ENCODE assay signal across 20 cellular contexts in the genomic region with DNA sequence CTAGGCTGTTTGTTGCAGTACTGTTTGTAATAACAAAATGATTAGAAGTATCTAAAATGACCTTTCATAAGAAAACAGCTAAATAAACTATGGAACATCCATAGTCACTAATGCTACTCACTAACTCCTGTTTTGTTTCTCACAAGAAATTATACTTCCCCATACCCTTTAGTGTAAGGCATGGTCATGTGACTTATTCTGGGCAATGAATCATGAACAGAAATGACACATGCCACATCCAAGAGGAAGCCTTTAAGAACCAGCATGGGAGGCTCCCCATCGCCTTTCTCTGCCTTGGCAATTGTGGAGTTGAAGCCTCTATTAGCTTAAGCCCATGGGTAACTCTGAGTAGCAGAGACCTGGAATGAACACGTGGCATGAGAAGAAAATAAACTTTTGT. TPM values are rescaled to one million over a fixed set of nuclear protein-coding genes. Genes with fewer than 3 reads are reported as not detected.
"Had no signal": no experiment of that assay in that cellular context is flagged by ENCODE, and none has a peak within 500 bp of the region (broad histone marks: within the 10 kb centered on the region; RNA-seq: fewer than 3 reads in every experiment).

No MANE protein-coding gene starts in this region.

- FAIRE-seq: endothelial cell of umbilical vein, islet of Langerhans, TTC549 had no signal

- H3K9me3 Mint-ChIP-seq: activated CD4-positive, alpha-beta memory T cell treated with anti-CD3 and anti-CD28 coated beads for 36 hours; activated T-helper 1 cell treated with anti-CD3 and anti-CD28 coated beads, Interleukin-12 subunit alpha, Interleukin-12 subunit beta, Interleukin-2, Interleukin-4 antibody, amounts not matched to agents 30 ng/mL and 10 ng/mL and 1 ng/mL, durations not matched to agents 14 hours and 24 hours and 36 hours; natural killer cell; stimulated activated memory B cell treated with anti-CD40 and anti-IgM and Interleukin-4, amounts not matched to agents 10 μg/mL and 1 μg/mL and 100 μg/mL, for 72 hours had no signal

- H3K27ac Mint-ChIP-seq: activated CD4-positive, alpha-beta memory T cell treated with anti-CD3 and anti-CD28 coated beads for 36 hours; activated naive CD8-positive, alpha-beta T cell; activated T-helper 1 cell treated with anti-CD3 and anti-CD28 coated beads, Interleukin-12 subunit alpha, Interleukin-12 subunit beta, Interleukin-2, Interleukin-4 antibody, amounts not matched to agents 30 ng/mL and 10 ng/mL and 1 ng/mL, durations not matched to agents 14 hours and 24 hours and 36 hours; natural killer cell; stimulated activated memory B cell treated with anti-CD40 and anti-IgM and Interleukin-4, amounts not matched to agents 10 μg/mL and 1 μg/mL and 100 μg/mL, for 72 hours had no signal

- H3K36me3 Mint-ChIP-seq: activated CD4-positive, alpha-beta memory T cell treated with anti-CD3 and anti-CD28 coated beads for 36 hours; natural killer cell; stimulated activated memory B cell treated with anti-CD40 and anti-IgM and Interleukin-4, amounts not matched to agents 10 μg/mL and 1 μg/mL and 100 μg/mL, for 72 hours had no signal

- H3K4me3 ChIP-seq: cardiac muscle cell, lower lobe of right lung, sigmoid colon had no signal

- DNase-seq: activated CD4-positive, alpha-beta memory T cell treated with anti-CD3 and anti-CD28 coated beads for 36 hours; activated T-cell treated with anti-CD3 and anti-CD28 coated beads for 4 hours; dermis blood vessel endothelial cell; effector memory CD4-positive, alpha-beta T cell; hippocampal formation; left colon; lower lobe of right lung; natural killer cell; sigmoid colon; stimulated activated CD4-positive, alpha-beta T cell treated with anti-CD3 and anti-CD28 coated beads, Interleukin-4, amount 100 ng/mL, for 24 hours had no signal

- H3K79me2 ChIP-seq: parathyroid adenoma had no signal

- H2AFZ ChIP-seq: parathyroid adenoma had no signal

- ATAC-seq: left colon; lower lobe of right lung; natural killer cell; stimulated activated memory B cell treated with anti-CD40 and anti-IgM and Interleukin-4, amounts not matched to agents 10 μg/mL and 1 μg/mL and 100 μg/mL, for 72 hours had no signal

- H3K27me3 ChIP-seq: cardiac muscle cell, sigmoid colon had no signal

- H3K9ac ChIP-seq: parathyroid adenoma had no signal

- H3K4me3 Mint-ChIP-seq: activated CD4-positive, alpha-beta memory T cell treated with anti-CD3 and anti-CD28 coated beads for 36 hours; activated naive CD8-positive, alpha-beta T cell; activated T-helper 1 cell treated with anti-CD3 and anti-CD28 coated beads, Interleukin-12 subunit alpha, Interleukin-12 subunit beta, Interleukin-2, Interleukin-4 antibody, amounts not matched to agents 30 ng/mL and 10 ng/mL and 1 ng/mL, durations not matched to agents 14 hours and 24 hours and 36 hours; natural killer cell; stimulated activated memory B cell treated with anti-CD40 and anti-IgM and Interleukin-4, amounts not matched to agents 10 μg/mL and 1 μg/mL and 100 μg/mL, for 72 hours had no signal

- H3K4me1 Mint-ChIP-seq: natural killer cell; stimulated activated memory B cell treated with anti-CD40 and anti-IgM and Interleukin-4, amounts not matched to agents 10 μg/mL and 1 μg/mL and 100 μg/mL, for 72 hours had no signal

- H3K36me3 ChIP-seq: cardiac muscle cell, lower lobe of right lung, neutrophil, sigmoid colon had no signal

- H3K9me3 ChIP-seq: lower lobe of right lung, neutrophil, sigmoid colon had no signal

- H3K27ac ChIP-seq: cardiac muscle cell, lower lobe of right lung, neutrophil, parathyroid adenoma, sigmoid colon had no signal

- H3K4me1 ChIP-seq: lower lobe of right lung, parathyroid adenoma, sigmoid colon had no signal

RNA-seq across cellular contexts. Expression of gene KSR2, which starts 49.3 kb away (rescaled TPM):
- total RNA-seq: fibroblast of villous mesenchyme, natural killer cell had no signal
